ENCODE assay signal across 2 cellular contexts in genomic region chr3:168422843-168423242, GRCh38.
TF ChIP-seq lines count a peak whose summit lies in the region.

No MANE protein-coding gene starts in this region.

TF ChIP-seq in GM23338, 12 proteins besides CTCF, POLR2A, EP300 and RAD21 (continued from another document):
- TF ChIP-seq, protein P1, sequence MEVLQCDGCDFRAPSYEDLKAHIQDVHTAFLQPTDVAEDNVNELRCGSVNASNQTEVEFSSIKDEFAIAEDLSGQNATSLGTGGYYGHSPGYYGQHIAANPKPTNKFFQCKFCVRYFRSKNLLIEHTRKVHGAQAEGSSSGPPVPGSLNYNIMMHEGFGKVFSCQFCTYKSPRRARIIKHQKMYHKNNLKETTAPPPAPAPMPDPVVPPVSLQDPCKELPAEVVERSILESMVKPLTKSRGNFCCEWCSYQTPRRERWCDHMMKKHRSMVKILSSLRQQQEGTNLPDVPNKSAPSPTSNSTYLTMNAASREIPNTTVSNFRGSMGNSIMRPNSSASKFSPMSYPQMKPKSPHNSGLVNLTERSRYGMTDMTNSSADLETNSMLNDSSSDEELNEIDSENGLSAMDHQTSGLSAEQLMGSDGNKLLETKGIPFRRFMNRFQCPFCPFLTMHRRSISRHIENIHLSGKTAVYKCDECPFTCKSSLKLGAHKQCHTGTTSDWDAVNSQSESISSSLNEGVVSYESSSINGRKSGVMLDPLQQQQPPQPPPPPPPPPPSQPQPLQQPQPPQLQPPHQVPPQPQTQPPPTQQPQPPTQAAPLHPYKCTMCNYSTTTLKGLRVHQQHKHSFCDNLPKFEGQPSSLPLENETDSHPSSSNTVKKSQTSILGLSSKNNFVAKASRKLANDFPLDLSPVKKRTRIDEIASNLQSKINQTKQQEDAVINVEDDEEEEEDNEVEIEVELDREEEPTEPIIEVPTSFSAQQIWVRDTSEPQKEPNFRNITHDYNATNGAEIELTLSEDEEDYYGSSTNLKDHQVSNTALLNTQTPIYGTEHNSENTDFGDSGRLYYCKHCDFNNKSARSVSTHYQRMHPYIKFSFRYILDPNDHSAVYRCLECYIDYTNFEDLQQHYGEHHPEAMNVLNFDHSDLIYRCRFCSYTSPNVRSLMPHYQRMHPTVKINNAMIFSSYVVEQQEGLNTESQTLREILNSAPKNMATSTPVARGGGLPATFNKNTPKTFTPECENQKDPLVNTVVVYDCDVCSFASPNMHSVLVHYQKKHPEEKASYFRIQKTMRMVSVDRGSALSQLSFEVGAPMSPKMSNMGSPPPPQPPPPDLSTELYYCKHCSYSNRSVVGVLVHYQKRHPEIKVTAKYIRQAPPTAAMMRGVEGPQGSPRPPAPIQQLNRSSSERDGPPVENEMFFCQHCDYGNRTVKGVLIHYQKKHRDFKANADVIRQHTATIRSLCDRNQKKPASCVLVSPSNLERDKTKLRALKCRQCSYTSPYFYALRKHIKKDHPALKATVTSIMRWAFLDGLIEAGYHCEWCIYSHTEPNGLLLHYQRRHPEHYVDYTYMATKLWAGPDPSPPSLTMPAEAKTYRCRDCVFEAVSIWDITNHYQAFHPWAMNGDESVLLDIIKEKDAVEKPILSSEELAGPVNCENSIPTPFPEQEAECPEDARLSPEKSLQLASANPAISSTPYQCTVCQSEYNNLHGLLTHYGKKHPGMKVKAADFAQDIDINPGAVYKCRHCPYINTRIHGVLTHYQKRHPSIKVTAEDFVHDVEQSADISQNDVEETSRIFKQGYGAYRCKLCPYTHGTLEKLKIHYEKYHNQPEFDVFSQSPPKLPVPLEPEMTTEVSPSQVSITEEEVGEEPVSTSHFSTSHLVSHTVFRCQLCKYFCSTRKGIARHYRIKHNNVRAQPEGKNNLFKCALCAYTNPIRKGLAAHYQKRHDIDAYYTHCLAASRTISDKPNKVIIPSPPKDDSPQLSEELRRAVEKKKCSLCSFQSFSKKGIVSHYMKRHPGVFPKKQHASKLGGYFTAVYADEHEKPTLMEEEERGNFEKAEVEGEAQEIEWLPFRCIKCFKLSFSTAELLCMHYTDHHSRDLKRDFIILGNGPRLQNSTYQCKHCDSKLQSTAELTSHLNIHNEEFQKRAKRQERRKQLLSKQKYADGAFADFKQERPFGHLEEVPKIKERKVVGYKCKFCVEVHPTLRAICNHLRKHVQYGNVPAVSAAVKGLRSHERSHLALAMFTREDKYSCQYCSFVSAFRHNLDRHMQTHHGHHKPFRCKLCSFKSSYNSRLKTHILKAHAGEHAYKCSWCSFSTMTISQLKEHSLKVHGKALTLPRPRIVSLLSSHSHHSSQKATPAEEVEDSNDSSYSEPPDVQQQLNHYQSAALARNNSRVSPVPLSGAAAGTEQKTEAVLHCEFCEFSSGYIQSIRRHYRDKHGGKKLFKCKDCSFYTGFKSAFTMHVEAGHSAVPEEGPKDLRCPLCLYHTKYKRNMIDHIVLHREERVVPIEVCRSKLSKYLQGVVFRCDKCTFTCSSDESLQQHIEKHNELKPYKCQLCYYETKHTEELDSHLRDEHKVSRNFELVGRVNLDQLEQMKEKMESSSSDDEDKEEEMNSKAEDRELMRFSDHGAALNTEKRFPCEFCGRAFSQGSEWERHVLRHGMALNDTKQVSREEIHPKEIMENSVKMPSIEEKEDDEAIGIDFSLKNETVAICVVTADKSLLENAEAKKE (CRISPR knock-in tag; IDR thresholded peaks at IDR 0.05): no peak
- TF ChIP-seq CREB1 (CRISPR knock-in tag; IDR thresholded peaks at IDR 0.05; ENCODE audit: low read depth) (no peak), JUNB (IDR thresholded peaks at IDR 0.05; ENCODE audit: unreplicated experiment) (no peak), STAT1 (IDR thresholded peaks at IDR 0.05; ENCODE audit: unreplicated experiment) (no peak)
- TF ChIP-seq, protein P2, sequence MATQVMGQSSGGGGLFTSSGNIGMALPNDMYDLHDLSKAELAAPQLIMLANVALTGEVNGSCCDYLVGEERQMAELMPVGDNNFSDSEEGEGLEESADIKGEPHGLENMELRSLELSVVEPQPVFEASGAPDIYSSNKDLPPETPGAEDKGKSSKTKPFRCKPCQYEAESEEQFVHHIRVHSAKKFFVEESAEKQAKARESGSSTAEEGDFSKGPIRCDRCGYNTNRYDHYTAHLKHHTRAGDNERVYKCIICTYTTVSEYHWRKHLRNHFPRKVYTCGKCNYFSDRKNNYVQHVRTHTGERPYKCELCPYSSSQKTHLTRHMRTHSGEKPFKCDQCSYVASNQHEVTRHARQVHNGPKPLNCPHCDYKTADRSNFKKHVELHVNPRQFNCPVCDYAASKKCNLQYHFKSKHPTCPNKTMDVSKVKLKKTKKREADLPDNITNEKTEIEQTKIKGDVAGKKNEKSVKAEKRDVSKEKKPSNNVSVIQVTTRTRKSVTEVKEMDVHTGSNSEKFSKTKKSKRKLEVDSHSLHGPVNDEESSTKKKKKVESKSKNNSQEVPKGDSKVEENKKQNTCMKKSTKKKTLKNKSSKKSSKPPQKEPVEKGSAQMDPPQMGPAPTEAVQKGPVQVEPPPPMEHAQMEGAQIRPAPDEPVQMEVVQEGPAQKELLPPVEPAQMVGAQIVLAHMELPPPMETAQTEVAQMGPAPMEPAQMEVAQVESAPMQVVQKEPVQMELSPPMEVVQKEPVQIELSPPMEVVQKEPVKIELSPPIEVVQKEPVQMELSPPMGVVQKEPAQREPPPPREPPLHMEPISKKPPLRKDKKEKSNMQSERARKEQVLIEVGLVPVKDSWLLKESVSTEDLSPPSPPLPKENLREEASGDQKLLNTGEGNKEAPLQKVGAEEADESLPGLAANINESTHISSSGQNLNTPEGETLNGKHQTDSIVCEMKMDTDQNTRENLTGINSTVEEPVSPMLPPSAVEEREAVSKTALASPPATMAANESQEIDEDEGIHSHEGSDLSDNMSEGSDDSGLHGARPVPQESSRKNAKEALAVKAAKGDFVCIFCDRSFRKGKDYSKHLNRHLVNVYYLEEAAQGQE (IDR thresholded peaks at IDR 0.05; ENCODE audit: unreplicated experiment): no peak

TF ChIP-seq in GM12878, 131 proteins besides CTCF, POLR2A, EP300 and RAD21 (continued from another document):
- TF ChIP-seq TAF1 (IDR thresholded peaks at IDR 0.05; ENCODE audit: borderline replicate concordance, low read depth, low read length) (no peak), BACH1 (IDR thresholded peaks at IDR 0.05; ENCODE audit: borderline replicate concordance) (no peak), CHD4 (IDR thresholded peaks at IDR 0.05) (no peak), TCF3 (IDR thresholded peaks at IDR 0.05; ENCODE audit: borderline replicate concordance, insufficient read depth, low read depth, low read length) (no peak), CBX3 (IDR thresholded peaks at IDR 0.05; ENCODE audit: borderline replicate concordance, low read depth) (no peak)
